25 cellular contexts compared by ENCODE assay signal in the genomic region with DNA sequence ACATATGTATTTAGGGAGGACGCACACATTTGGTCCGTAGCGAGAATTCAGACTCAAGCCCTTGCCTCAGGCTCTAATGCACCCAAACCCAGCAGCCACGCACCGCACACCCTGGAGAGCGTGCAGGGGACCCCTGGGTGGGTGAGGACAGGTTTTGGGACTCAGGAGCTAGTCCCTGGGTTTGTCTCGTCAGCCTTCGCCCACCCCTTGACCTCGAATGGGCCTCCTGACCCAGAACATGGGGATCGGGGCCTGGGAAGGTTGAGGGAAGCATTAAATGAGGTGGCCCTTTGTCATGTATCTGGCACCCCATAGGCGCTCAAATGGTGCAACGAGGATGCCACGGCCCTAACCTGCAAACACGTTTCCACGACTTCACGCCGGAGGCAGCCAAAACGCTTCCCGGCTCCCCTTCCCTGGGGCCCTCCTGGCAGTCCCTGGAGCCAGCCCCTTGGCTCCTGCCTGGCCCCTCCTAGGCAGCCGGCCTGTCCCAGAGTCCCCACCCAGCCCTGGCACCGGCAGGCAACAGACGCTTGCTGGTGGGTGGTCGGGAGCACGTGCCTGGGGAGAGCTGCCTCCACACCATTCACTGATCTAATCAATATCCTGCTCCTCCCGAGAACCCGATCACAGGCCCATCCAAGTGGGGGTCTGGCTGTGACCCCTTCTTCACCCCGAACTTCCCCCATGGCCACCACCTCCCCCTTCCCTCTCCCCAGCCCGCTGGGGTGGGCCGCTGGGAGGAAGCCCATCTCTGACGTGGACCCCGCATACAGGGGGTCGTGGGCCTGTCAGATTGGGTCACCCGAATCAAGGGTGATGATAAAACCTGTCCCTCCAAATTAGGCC. TPM values are rescaled to one million over a fixed set of nuclear protein-coding genes. Genes with fewer than 3 reads are reported as not detected.
"Had no signal": no experiment of that assay in that cellular context is flagged by ENCODE, and none has a peak within 500 bp of the region (broad histone marks: within the 10 kb centered on the region; RNA-seq: fewer than 3 reads in every experiment).

No MANE protein-coding gene starts in this region.

- H3K9me3 ChIP-seq: prostate gland, right lobe of liver had no signal

- H3K36me3 ChIP-seq: esophagus squamous epithelium, prostate gland, right lobe of liver, stomach, WERI-Rb-1 had no signal

- H3K27ac ChIP-seq: esophagus squamous epithelium, prostate gland, right lobe of liver, stomach, WERI-Rb-1 had no signal

- H3K4me1 Mint-ChIP-seq: activated naive CD4-positive, alpha-beta T cell treated with anti-CD3 and anti-CD28 coated beads, Interleukin-2, amount 50 U/mL, for 24 hours; stimulated activated effector memory CD8-positive, alpha-beta T cell treated with anti-CD3 and anti-CD28 coated beads, Interleukin-12 subunit alpha, Interleukin-12 subunit beta, amount 100 ng/mL, for 72 hours had no signal

- H3K4me3 Mint-ChIP-seq: activated naive CD4-positive, alpha-beta T cell treated with anti-CD3 and anti-CD28 coated beads, Interleukin-2, amount 50 U/mL, for 24 hours; activated T-cell treated with anti-CD3 and anti-CD28 coated beads, Interleukin-2, amount 50 U/mL, for 72 hours; dendritic cell treated with granulocyte-macrophage colony-stimulating factor and Interleukin-4, amounts not matched to agents 40 ng/mL and 50 ng/mL, for 4 days; nephron; stimulated activated effector memory CD8-positive, alpha-beta T cell treated with anti-CD3 and anti-CD28 coated beads, Interleukin-12 subunit alpha, Interleukin-12 subunit beta, amount 100 ng/mL, for 72 hours had no signal

- H3K9me3 Mint-ChIP-seq: activated naive CD4-positive, alpha-beta T cell treated with anti-CD3 and anti-CD28 coated beads, Interleukin-2, amount 50 U/mL, for 24 hours; nephron; stimulated activated effector memory CD8-positive, alpha-beta T cell treated with anti-CD3 and anti-CD28 coated beads, Interleukin-12 subunit alpha, Interleukin-12 subunit beta, amount 100 ng/mL, for 72 hours had no signal

- DNase-seq: activated CD4-positive, alpha-beta T cell treated with anti-CD3 and anti-CD28 coated beads, Interleukin-2, amount 50 U/mL, for 4 hours; activated gamma-delta T cell; activated T-cell treated with anti-CD3 and anti-CD28 coated beads, Interleukin-2, amount 50 U/mL, for 72 hours; effector memory CD4-positive, alpha-beta T cell; esophagus squamous epithelium; kidney glomerular epithelial cell; occipital lobe; small intestine; stimulated activated CD4-positive, alpha-beta T cell treated with anti-CD3 and anti-CD28 coated beads, Interleukin-4, amount 100 ng/mL, for 24 hours; stomach; trophoblast cell; WERI-Rb-1 had no signal

- H3K4me1 ChIP-seq: prostate gland had no signal

- H3K27me3 ChIP-seq: esophagus squamous epithelium, right lobe of liver had no signal

- H3K27ac Mint-ChIP-seq: activated naive CD4-positive, alpha-beta T cell treated with anti-CD3 and anti-CD28 coated beads, Interleukin-2, amount 50 U/mL, for 24 hours; activated T-cell treated with anti-CD3 and anti-CD28 coated beads, Interleukin-2, amount 50 U/mL, for 72 hours; dendritic cell treated with granulocyte-macrophage colony-stimulating factor and Interleukin-4, amounts not matched to agents 40 ng/mL and 50 ng/mL, for 4 days; nephron; stimulated activated effector memory CD8-positive, alpha-beta T cell treated with anti-CD3 and anti-CD28 coated beads, Interleukin-12 subunit alpha, Interleukin-12 subunit beta, amount 100 ng/mL, for 72 hours had no signal

- H3K36me3 Mint-ChIP-seq: activated naive CD4-positive, alpha-beta T cell treated with anti-CD3 and anti-CD28 coated beads, Interleukin-2, amount 50 U/mL, for 24 hours; stimulated activated effector memory CD8-positive, alpha-beta T cell treated with anti-CD3 and anti-CD28 coated beads, Interleukin-12 subunit alpha, Interleukin-12 subunit beta, amount 100 ng/mL, for 72 hours had no signal

- ATAC-seq: activated T-cell treated with anti-CD3 and anti-CD28 coated beads, Interleukin-2, amount 50 U/mL, for 72 hours; right lobe of liver; stimulated activated effector memory CD8-positive, alpha-beta T cell treated with anti-CD3 and anti-CD28 coated beads, Interleukin-12 subunit alpha, Interleukin-12 subunit beta, amount 100 ng/mL, for 72 hours had no signal

- H3K4me3 ChIP-seq: esophagus squamous epithelium, prostate gland, right lobe of liver, stomach had no signal

RNA-seq across cellular contexts. Expression of gene LINC01488, which starts 5.4 kb away (rescaled TPM):
- total RNA-seq: activated CD8-positive, alpha-beta memory T cell treated with anti-CD3 and anti-CD28 coated beads for 36 hours; activated T-cell treated with anti-CD3 and anti-CD28 coated beads, Interleukin-2, amount 50 U/mL, for 72 hours; bronchial epithelial cell; cerebellum; esophagus squamous epithelium; lower leg skin; occipital lobe; prostate gland; stomach; T-helper 2 cell treated with Interferon-gamma antibody and Interleukin-4, amounts not matched to agents 100 ng/mL and 5 ng/mL, for 36 hours; temporal lobe had no signal
- polyA plus RNA-seq: adipose tissue, small intestine, stomach had no signal
